In the genomic region with DNA sequence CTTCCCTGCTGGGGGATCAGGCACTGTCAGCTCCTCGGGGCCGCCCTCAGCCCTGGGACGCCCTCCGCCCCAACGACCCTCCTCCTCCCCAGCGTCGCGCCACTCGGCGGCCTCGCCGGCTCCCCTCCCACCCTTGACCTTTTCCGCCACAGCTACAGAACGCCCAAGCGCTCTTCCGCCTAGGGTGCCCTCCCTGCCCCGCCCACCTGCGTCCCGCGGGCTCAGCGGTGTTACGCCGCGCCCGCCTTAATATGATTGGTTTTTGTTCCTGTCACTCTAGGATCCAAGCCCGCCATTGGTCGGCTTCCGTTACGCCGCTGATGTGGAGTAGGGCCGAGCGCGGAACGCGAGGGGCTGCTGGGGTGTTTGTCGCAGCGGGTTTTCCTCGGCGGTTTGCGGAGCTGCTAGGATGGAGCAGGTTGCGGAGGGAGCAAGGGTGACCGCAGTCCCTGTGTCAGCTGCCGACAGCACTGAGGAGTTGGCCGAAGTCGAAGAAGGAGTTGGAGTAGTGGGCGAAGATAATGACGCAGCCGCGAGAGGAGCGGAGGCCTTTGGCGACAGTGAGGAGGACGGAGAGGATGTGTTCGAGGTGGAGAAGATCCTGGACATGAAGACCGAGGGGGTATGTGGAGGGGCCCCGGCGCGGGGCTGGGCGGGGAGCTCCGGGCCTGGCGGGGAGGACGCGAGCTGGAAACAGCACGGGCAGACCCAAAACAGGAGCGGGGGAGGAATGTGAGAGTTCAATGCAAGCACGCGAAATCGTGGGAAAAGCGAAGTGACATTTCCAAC, we compare ENCODE assay signal across 8 cellular contexts. TPM values are rescaled to one million over a fixed set of nuclear protein-coding genes. Genes with fewer than 3 reads are reported as not detected.
A peak's percentile ranks its signal among the peaks of the same experiment; 100 is the strongest.
DNase-seq lines count a peak whose midpoint lies in the region; ATAC-seq, FAIRE-seq and TF ChIP-seq lines count a peak whose summit lies in the region.

Gene MPHOSPH8 (plus strand): TSS at position 320 of the 789 bp plus-strand sequence. CDS start 90 bp downstream, at position 410.

- peaks cover 9% of the 10 kb centered on the region for H3K4me1 ChIP-seq in HUES64 (ENCODE audit: insufficient read depth, low read length)
- H3K4me1 ChIP-seq in OCI-LY1 (ENCODE audit: insufficient read depth, low read length, severe bottlenecking) = peaks cover 22% of the 10 kb centered on the region
- peaks cover 19% of the 10 kb centered on the region for H3K4me1 ChIP-seq in endothelial cell of umbilical vein (ENCODE audit: control insufficient read depth, extremely low read depth, insufficient read depth, low read length)

- peak within 1 kb of the TSS; percentile 92 for H3K27ac Mint-ChIP-seq in Calu3 (ENCODE audit: unreplicated experiment)

- peak; percentile 97 for ATAC-seq in GM21447 (IDR thresholded peaks at IDR 0.05; ENCODE audit: unreplicated experiment)

- H3K9me3 ChIP-seq in HUES64 (ENCODE audit: insufficient read depth, low read depth, low read length) (0 out of 2 replicates have a peak, but pooled peaks cover 14% of the 10 kb centered on the region), OCI-LY1 (ENCODE audit: low read length) (no peaks in the 10 kb centered on the region), endothelial cell of umbilical vein (replicated peaks; ENCODE audit: control insufficient read depth, insufficient read depth, low read length) (no peaks in the 10 kb centered on the region)

- H3K4me2 ChIP-seq in OCI-LY1 (ENCODE audit: low read length) (peak within 1 kb of the TSS; percentile 91), endothelial cell of umbilical vein (ENCODE audit: insufficient read depth, low read length) (peak within 1 kb of the TSS; percentile 80)

- H3F3A ChIP-seq in OCI-LY1 (ENCODE audit: insufficient read depth, low read length) = no peaks in the 10 kb centered on the region

- peak within 1 kb of the TSS; percentile 93 for H3K4me3 Mint-ChIP-seq in Calu3 (ENCODE audit: low read depth, unreplicated experiment)

- H3K4me1 Mint-ChIP-seq in Calu3 (ENCODE audit: low read depth, unreplicated experiment) = no peaks in the 10 kb centered on the region

- H3K9me3 Mint-ChIP-seq in Calu3 (ENCODE audit: low read depth, unreplicated experiment) = peaks cover 3% of the 10 kb centered on the region

- WGBS in HUES64 = under 1% methylated on average over 68 of the region's 68 CpGs

- peak within 1 kb of the TSS; percentile 73 for H3K9ac ChIP-seq in HUES64 (ENCODE audit: low read depth, low read length)
- H3K9ac ChIP-seq in OCI-LY1 (ENCODE audit: low read length) = peak within 1 kb of the TSS; percentile 78
- peak within 1 kb of the TSS; percentile 53 for H3K9ac ChIP-seq in endothelial cell of umbilical vein (replicated peaks; ENCODE audit: extremely low read depth, insufficient read depth, low read length)

- BruUV-seq in Calu3 (replicated peaks; lab: Mats Ljungman, UMichigan) (no TSS peak), endothelial cell of umbilical vein (replicated peaks; lab: Mats Ljungman, UMichigan) (no TSS peak)

- H3K4me3 ChIP-seq in HUES64 (ENCODE audit: low read length) = peak within 1 kb of the TSS; percentile 94
- peak within 1 kb of the TSS; percentile 65 for H3K4me3 ChIP-seq in OCI-LY1 (ENCODE audit: low read depth, low read length, poor library complexity, severe bottlenecking)
- peak within 1 kb of the TSS; percentile 76 to 93 (median 84) for H3K4me3 ChIP-seq in endothelial cell of umbilical vein (replicated peaks in 1 of 3; ENCODE audit: insufficient read depth in 1 of 3, low read depth in 1 of 3, low read length in 3 of 3)

- no peak for TF ChIP-seq POLR2A in endothelial cell of umbilical vein (IDR thresholded peaks at IDR 0.05; ENCODE audit: low read depth, low read length)

- CTCF ChIA-PET in Calu3 (lab: Charles Lee) (interaction anchor here (1.0 kb wide), 1 partner anchor 486 kb away, joined by 4 read pairs; no protein-coding TSS in a partner anchor), endothelial cell of umbilical vein (lab: Charles Lee) (interaction anchor here (1.5 to 2.6 kb wide), 4 partner anchors 15 to 230 kb away, joined by 3 to 15 read pairs (median 6); no protein-coding TSS in a partner anchor)

- H3K79me2 ChIP-seq in OCI-LY1 (ENCODE audit: insufficient read depth, low read length) (peaks cover 38% of the 10 kb centered on the region), endothelial cell of umbilical vein (ENCODE audit: control insufficient read depth, insufficient read depth, low read length) (peaks cover 43% of the 10 kb centered on the region)

- TF ChIP-seq CTCF in Calu3 (IDR thresholded peaks at IDR 0.05; ENCODE audit: unreplicated experiment) = no peak
- no peak for TF ChIP-seq CTCF in OCI-LY1 (IDR thresholded peaks at IDR 0.05; ENCODE audit: low read length)
- no peak for TF ChIP-seq CTCF in endothelial cell of umbilical vein (IDR thresholded peaks at IDR 0.05; ENCODE audit: extremely low read depth in 1 of 2, insufficient read depth in 1 of 2, low read depth in 1 of 2, low read length in 2 of 2)

- peaks cover 19% of the 10 kb centered on the region for H3K36me3 Mint-ChIP-seq in Calu3 (ENCODE audit: insufficient read depth, unreplicated experiment)

- POLR2A ChIA-PET in endothelial cell of umbilical vein (lab: Charles Lee) = no interaction called here

- dilution Hi-C loops in endothelial cell of umbilical vein (cut with MboI; ENCODE audit: extremely low pct_ligation_motif_present, low sequenced_read_pairs) = no loop called here

- no peaks in the 10 kb centered on the region for H3K27me3 ChIP-seq in HUES64 (ENCODE audit: insufficient read depth, low read length)
- H3K27me3 ChIP-seq in OCI-LY1 (ENCODE audit: insufficient read depth, low read length) = no peaks in the 10 kb centered on the region
- no peaks in the 10 kb centered on the region for H3K27me3 ChIP-seq in endothelial cell of umbilical vein (ENCODE audit: control insufficient read depth in 2 of 2, insufficient read depth in 2 of 2, low read length in 2 of 2)

- H3K9me2 ChIP-seq in OCI-LY1 (ENCODE audit: low read depth, low read length) = no peaks in the 10 kb centered on the region

- peaks cover 2% of the 10 kb centered on the region; the same call in 1 of the 2 replicates for H3K36me3 ChIP-seq in HUES64 (ENCODE audit: insufficient read depth, low read length)
- peaks cover 4% of the 10 kb centered on the region; the same call in 1 of the 2 replicates for H3K36me3 ChIP-seq in OCI-LY1 (ENCODE audit: insufficient read depth, low read length)
- no peaks in the 10 kb centered on the region for H3K36me3 ChIP-seq in endothelial cell of umbilical vein (ENCODE audit: control insufficient read depth in 2 of 2, extremely low read depth in 1 of 2, insufficient read depth in 2 of 2, low read length in 2 of 2)

- H4K20me1 ChIP-seq in OCI-LY1 (ENCODE audit: insufficient read depth, low read length) (no peaks in the 10 kb centered on the region), endothelial cell of umbilical vein (replicated peaks; ENCODE audit: control insufficient read depth, extremely low read depth, insufficient read depth, low read length) (no peaks in the 10 kb centered on the region)

- FAIRE-seq in endothelial cell of umbilical vein (lab: Jason Lieb, UNC) = peak; percentile 96

- H2AFZ ChIP-seq in OCI-LY1 (ENCODE audit: low read length) (peak within 1 kb of the TSS; percentile 63; the same call in 1 of the 2 replicates), endothelial cell of umbilical vein (ENCODE audit: low read depth, low read length) (peak within 1 kb of the TSS; percentile 99)

- intact Hi-C loops in Calu3 (cut with micrococcal nuclease; ENCODE audit: unreplicated experiment) = no loop called here
- intact Hi-C loops in endothelial cell of umbilical vein (cut with micrococcal nuclease) = loop anchor here (1.0 to 5.0 kb wide), 4 partner anchors 31 to 229 kb away; partner anchors contain the start of genes PSPC1 and ZMYM5

- DNase-seq in Calu3 (peak; percentile 89), endothelial cell of umbilical vein (ENCODE audit: low read depth, low spot score) (peak; percentile 96), middle frontal gyrus (ENCODE audit: extremely low spot score, low spot score) (peak; percentile 93)
- peak; percentile 95 for DNase-seq in activated CD8-positive, alpha-beta memory T cell treated with anti-CD3 and anti-CD28 coated beads, Interleukin-2, amount 50 U/mL, for 48 hours
- DNase-seq in stimulated activated CD8-positive, alpha-beta memory T cell treated with anti-CD3 and anti-CD28 coated beads, Interleukin-2, amount 100 ng/mL, for 48 hours (ENCODE audit: low read depth in 2 of 2) = peak; percentile 87

- H3K27me3 Mint-ChIP-seq in Calu3 (ENCODE audit: unreplicated experiment) = no peaks in the 10 kb centered on the region

- H3K27ac ChIP-seq in HUES64 (ENCODE audit: low read depth, low read length) (peak within 1 kb of the TSS; percentile 9; the same call in 1 of the 2 replicates), OCI-LY1 (ENCODE audit: low read depth, low read length, poor library complexity, severe bottlenecking) (no peak within 1 kb of the TSS), endothelial cell of umbilical vein (ENCODE audit: insufficient read depth, low read depth, low read length) (peak within 1 kb of the TSS; percentile 50)

- H3K9me1 ChIP-seq in endothelial cell of umbilical vein (replicated peaks; ENCODE audit: control insufficient read depth, extremely low read depth, insufficient read depth, low read length) = no peaks in the 10 kb centered on the region

TF ChIP-seq in endothelial cell of umbilical vein, 7 proteins besides CTCF, POLR2A, EP300 and RAD21:
- TF ChIP-seq FOS (IDR thresholded peaks at IDR 0.05; ENCODE audit: borderline replicate concordance, insufficient read depth, low read length) (no peak), POLR2AphosphoS5 (IDR thresholded peaks at IDR 0.05; ENCODE audit: insufficient read depth, low read depth, low read length) (peak; percentile 51), EZH2 (IDR thresholded peaks at IDR 0.05; ENCODE audit: borderline replicate concordance, low read depth, low read length, severe bottlenecking) (no peak), MYC (IDR thresholded peaks at IDR 0.05; ENCODE audit: low read depth, low read length) (no peak), GATA2 (IDR thresholded peaks at IDR 0.05; ENCODE audit: insufficient read depth, insufficient read length, low read depth, low read length) (no peak), JUN (IDR thresholded peaks at IDR 0.05; ENCODE audit: borderline replicate concordance, insufficient read depth, insufficient read length, low read depth) (no peak)
TF ChIP-seq in endothelial cell of umbilical vein: peak in this region for 1.

RNA-seq across cellular contexts. Expression of gene MPHOSPH8, which starts in this region (rescaled TPM):
- total RNA-seq in Calu3 (2022) (17.5 and 17.8 TPM in 2 replicates), endothelial cell of umbilical vein (27.5 and 31.5 TPM in 2 replicates)
- 12.7 TPM for polyA plus RNA-seq in HUES64 (2013, experiment 1 of 2)
- 15.2 TPM for polyA plus RNA-seq in HUES64 (2013, experiment 2 of 2)
- 15.7 and 16.2 TPM in 2 replicates for polyA plus RNA-seq in endothelial cell of umbilical vein
- 12.5 and 13.5 TPM in 2 replicates for polyA plus RNA-seq in endothelial cell of umbilical vein (2011; cell fraction: cytosol; rRNA removed)
- polyA plus RNA-seq in endothelial cell of umbilical vein (2011; cell fraction: nucleus; rRNA removed) = 27.9 and 32.5 TPM in 2 replicates
- 28.5 and 31.2 TPM in 2 replicates for polyA plus RNA-seq in endothelial cell of umbilical vein (2012)
- polyA minus RNA-seq in endothelial cell of umbilical vein = 10.0 and 10.7 TPM in 2 replicates
- polyA minus RNA-seq in endothelial cell of umbilical vein (2011; cell fraction: cytosol; rRNA and poly(A)+ RNA removed) = 7.8 TPM
- 10.4 and 11.8 TPM in 2 replicates for polyA minus RNA-seq in endothelial cell of umbilical vein (2011; cell fraction: nucleus; rRNA and poly(A)+ RNA removed)
